In genomic region chr12:47209014-47209413, GRCh38 we compare ENCODE assay signal across 18 cellular contexts.
DNase-seq lines count a peak whose midpoint lies in the region; ATAC-seq, FAIRE-seq and TF ChIP-seq lines count a peak whose summit lies in the region.
"Had no signal": no experiment of that assay in that cellular context is flagged by ENCODE, and none has a peak within 500 bp of the region (broad histone marks: within the 10 kb centered on the region; RNA-seq: fewer than 3 reads in every experiment).

No MANE protein-coding gene starts in this region.

- no peak overlapping the region for H3K4ac ChIP-seq in mesendoderm (ENCODE audit: low read depth, low read length)

- H3K56ac ChIP-seq in mesendoderm (ENCODE audit: low read length) = peak overlapping the region; percentile 43

- H3K4me3 Mint-ChIP-seq in CD4-positive, alpha-beta T cell = peak overlapping the region; percentile 42
- H3K4me3 Mint-ChIP-seq in activated CD8-positive, alpha-beta T cell treated with anti-CD3 and anti-CD28 coated beads for 36 hours = peak overlapping the region; percentile 79
- H3K4me3 Mint-ChIP-seq: endodermal cell, HFFc6 had no signal

- no peaks in the 10 kb centered on the region for H3K9me3 ChIP-seq in CD4-positive, alpha-beta T cell (ENCODE audit: control insufficient read depth, low read length)
- no peaks in the 10 kb centered on the region for H3K9me3 ChIP-seq in kidney (ENCODE audit: control insufficient read depth in 1 of 2, low read length in 2 of 2)

- H3K27me3 Mint-ChIP-seq in CD4-positive, alpha-beta T cell = no peaks in the 10 kb centered on the region
- H3K27me3 Mint-ChIP-seq in activated CD8-positive, alpha-beta T cell treated with anti-CD3 and anti-CD28 coated beads for 36 hours = no peaks in the 10 kb centered on the region

- peak overlapping the region; percentile 79 for H2AK5ac ChIP-seq in mesendoderm (ENCODE audit: low read length)

- H2BK15ac ChIP-seq in mesendoderm (replicated peaks; ENCODE audit: low read depth) = no peak overlapping the region

- ATAC-seq in CD4-positive, alpha-beta T cell (ENCODE audit: poor library complexity) = no peak
- no peak for ATAC-seq in activated CD8-positive, alpha-beta T cell treated with anti-CD3 and anti-CD28 coated beads for 36 hours
- ATAC-seq: SK-N-SH treated with all-trans-retinoic acid at 6 μM for 48 hours had no signal

- no peaks in the 10 kb centered on the region for H3K79me1 ChIP-seq in mesendoderm (ENCODE audit: low read length)

- peaks cover 90% of the 10 kb centered on the region for H3K4me1 Mint-ChIP-seq in CD4-positive, alpha-beta T cell (ENCODE audit: low read depth)
- H3K4me1 Mint-ChIP-seq in activated CD8-positive, alpha-beta T cell treated with anti-CD3 and anti-CD28 coated beads for 36 hours (ENCODE audit: low read depth) = peaks cover 58% of the 10 kb centered on the region

- intact Hi-C loops in CD4-positive, alpha-beta T cell (cut with DNase I, micrococcal nuclease) = loop anchor here in 1 of 2 experiments (5.0 kb wide), 1 partner anchor 188 kb away; no protein-coding TSS in a partner anchor
- intact Hi-C loops in activated CD8-positive, alpha-beta T cell treated with anti-CD3 and anti-CD28 coated beads for 36 hours (cut with micrococcal nuclease) = loop anchor here (5.0 kb wide), 2 partner anchors 127 to 177 kb away; no protein-coding TSS in a partner anchor
- intact Hi-C loops in dorsolateral prefrontal cortex (cut with DNase I) (no loop called here), kidney (cut with DNase I) (no loop called here)

- peak overlapping the region; percentile 71 for H3K27ac ChIP-seq in CD4-positive, alpha-beta T cell (ENCODE audit: low read depth, low read length)
- H3K27ac ChIP-seq in mesendoderm (ENCODE audit: low read depth, low read length) (no peak overlapping the region), dorsolateral prefrontal cortex (no peak overlapping the region), kidney (ENCODE audit: low read depth in 2 of 2, low read length in 2 of 2) (no peak overlapping the region)
- H3K27ac ChIP-seq: C4-2B had no signal

- no peak overlapping the region for H3K4me2 ChIP-seq in mesendoderm (ENCODE audit: low read length)

- peak overlapping the region; percentile 17 for H2BK5ac ChIP-seq in mesendoderm (ENCODE audit: low read length)

- no peaks in the 10 kb centered on the region for H3K27me3 ChIP-seq in CD4-positive, alpha-beta T cell (ENCODE audit: control insufficient read depth, insufficient read depth, low read length)
- H3K27me3 ChIP-seq in H7 (ENCODE audit: control insufficient read depth, insufficient read depth, low read length) (no peaks in the 10 kb centered on the region), mesendoderm (ENCODE audit: insufficient read depth, low read length, poor library complexity) (no peaks in the 10 kb centered on the region), dorsolateral prefrontal cortex (no peaks in the 10 kb centered on the region)

- H3K79me2 ChIP-seq in mesendoderm (ENCODE audit: control insufficient read depth, insufficient read depth, low read length) = no peaks in the 10 kb centered on the region

- H4K5ac ChIP-seq in mesendoderm (ENCODE audit: low read length) = no peak overlapping the region

- H3K27ac Mint-ChIP-seq in CD4-positive, alpha-beta T cell = peak overlapping the region; percentile 88
- peak overlapping the region; percentile 96 for H3K27ac Mint-ChIP-seq in activated CD8-positive, alpha-beta T cell treated with anti-CD3 and anti-CD28 coated beads for 36 hours
- H3K27ac Mint-ChIP-seq: endodermal cell, HFFc6 had no signal

- H3K9ac ChIP-seq in mesendoderm (ENCODE audit: low read length) (no peak overlapping the region), kidney (ENCODE audit: low read length in 2 of 2) (no peak overlapping the region)

- no peaks in the 10 kb centered on the region for H3K9me3 Mint-ChIP-seq in CD4-positive, alpha-beta T cell
- peaks cover 6% of the 10 kb centered on the region for H3K9me3 Mint-ChIP-seq in activated CD8-positive, alpha-beta T cell treated with anti-CD3 and anti-CD28 coated beads for 36 hours
- H3K9me3 Mint-ChIP-seq: HFFc6 had no signal

- CTCF ChIA-PET in CD4-positive, alpha-beta T cell (lab: Charles Lee) = no interaction called here
- CTCF ChIA-PET in activated CD8-positive, alpha-beta T cell treated with anti-CD3 and anti-CD28 coated beads for 36 hours (lab: Charles Lee) = interaction anchor here (1.3 to 2.0 kb wide), 2 partner anchors 176 to 189 kb away, joined by 3 to 9 read pairs; no protein-coding TSS in a partner anchor

- H3K4me3 ChIP-seq in H7 (ENCODE audit: insufficient read depth, low read depth, low read length) = no peak overlapping the region
- H3K4me3 ChIP-seq in mesendoderm (ENCODE audit: low read length) = no peak overlapping the region
- no peak overlapping the region for H3K4me3 ChIP-seq in dorsolateral prefrontal cortex
- no peak overlapping the region for H3K4me3 ChIP-seq in kidney (ENCODE audit: low read length in 2 of 2)

- WGBS in mesendoderm (ENCODE audit: extremely low coverage, insufficient coverage, low lambda C conversion rate) = no CpG with 5 or more reads among the region's 6 CpGs

- no peak overlapping the region for H3K23ac ChIP-seq in mesendoderm (ENCODE audit: low read length)

- H3K36me3 ChIP-seq in H7 (replicated peaks; ENCODE audit: control insufficient read depth, insufficient read depth, low read length) (no peaks in the 10 kb centered on the region), mesendoderm (ENCODE audit: control insufficient read depth, insufficient read depth, low read length) (no peaks in the 10 kb centered on the region), kidney (ENCODE audit: control insufficient read depth in 1 of 2, insufficient read depth in 2 of 2, low read length in 2 of 2) (no peaks in the 10 kb centered on the region)

- H3K4me1 ChIP-seq in mesendoderm (ENCODE audit: control insufficient read depth, low read depth, low read length) = peaks cover 11% of the 10 kb centered on the region
- no peaks in the 10 kb centered on the region for H3K4me1 ChIP-seq in kidney (ENCODE audit: control insufficient read depth in 1 of 2, insufficient read depth in 1 of 2, low read depth in 1 of 2, low read length in 2 of 2)

- TF ChIP-seq CTCF in CD4-positive, alpha-beta T cell (IDR thresholded peaks at IDR 0.05) = no peak
- TF ChIP-seq CTCF in activated CD8-positive, alpha-beta T cell treated with anti-CD3 and anti-CD28 coated beads for 36 hours (IDR thresholded peaks at IDR 0.05) = no peak
- no peak for TF ChIP-seq CTCF in dorsolateral prefrontal cortex (IDR thresholded peaks at IDR 0.05 in 54 of 56, conservative IDR thresholded peaks at IDR 0.05 in 2 of 56; ENCODE audit: low read depth in 1 of 56, partially characterized antibody in 56 of 56)
- TF ChIP-seq CTCF in kidney (IDR thresholded peaks at IDR 0.05; ENCODE audit: borderline replicate concordance, extremely low read depth, insufficient read depth) = no peak

- DNase-seq in CD4-positive, alpha-beta T cell = no peak
- peak; percentile 31 for DNase-seq in H7
- no peak for DNase-seq in activated CD8-positive, alpha-beta T cell treated with anti-CD3 and anti-CD28 coated beads for 36 hours
- peak; percentile 62 for DNase-seq in mesendoderm
- DNase-seq in hypothalamus (lab: John Stamatoyannopoulos, UW) = no peak
- DNase-seq in MV-4-11 (lab: John Stamatoyannopoulos, UW) = no peak
- DNase-seq in dorsolateral prefrontal cortex = no peak
- DNase-seq in kidney = no peak
- DNase-seq: amniotic stem cell, DMS79 treated with DMSO at 0.1 percent for 48 hours, endodermal cell, HFFc6, NCI-H1930, NCI-H774, posterior cingulate gyrus had no signal

- H3K36me3 Mint-ChIP-seq in CD4-positive, alpha-beta T cell (ENCODE audit: low read depth) = peaks cover 91% of the 10 kb centered on the region
- peaks cover 92% of the 10 kb centered on the region for H3K36me3 Mint-ChIP-seq in activated CD8-positive, alpha-beta T cell treated with anti-CD3 and anti-CD28 coated beads for 36 hours (ENCODE audit: low read depth)

- no peak for FAIRE-seq in kidney (lab: Jason Lieb, UNC)
- FAIRE-seq: RCC 7860 had no signal

- POLR2A ChIA-PET in CD4-positive, alpha-beta T cell (lab: Charles Lee) = interaction anchor here (3.9 to 7.0 kb wide), 2 partner anchors 9 to 129 kb away, joined by 43 to 96 read pairs; partner anchors contain the start of genes AMIGO2 and PCED1B
- POLR2A ChIA-PET in activated CD8-positive, alpha-beta T cell treated with anti-CD3 and anti-CD28 coated beads for 36 hours (lab: Charles Lee) = interaction anchor here (2.3 to 14.5 kb wide), 4 partner anchors 8 to 127 kb away, joined by 8 to 170 read pairs (median 81); partner anchors contain the start of genes AMIGO2 and PCED1B

- peak overlapping the region; percentile 32 for H3K18ac ChIP-seq in mesendoderm (ENCODE audit: low read length)

- H2BK120ac ChIP-seq in mesendoderm (ENCODE audit: low read depth, low read length) = no peak overlapping the region

- no peak overlapping the region for H4K8ac ChIP-seq in mesendoderm (ENCODE audit: low read depth, low read length)

Comparison
In these comparisons a context has a peak if more than half of its experiments do, and no peak if none do; other contexts are left out.
1. DNase-seq: peak in H7 (single experiment) and mesendoderm (single experiment); none in CD4-positive, alpha-beta T cell (0 of 10), activated CD8-positive, alpha-beta T cell treated with anti-CD3 and anti-CD28 coated beads for 36 hours (single experiment), hypothalamus (0 of 51), MV-4-11 (single experiment), dorsolateral prefrontal cortex (0 of 10) and kidney (single experiment).